In genomic region chr12:46818654-46819053, GRCh38 we compare ENCODE assay signal across 35 cellular contexts. TPM values are rescaled to one million over a fixed set of nuclear protein-coding genes. Genes with fewer than 3 reads are reported as not detected.
"Had no signal": no experiment of that assay in that cellular context is flagged by ENCODE, and none has a peak within 500 bp of the region (broad histone marks: within the 10 kb centered on the region; RNA-seq: fewer than 3 reads in every experiment).

No MANE protein-coding gene starts in this region.

- H3K36me3 ChIP-seq: brain microvascular endothelial cell, esophagus squamous epithelium, gastroesophageal sphincter, heart right ventricle, WERI-Rb-1 had no signal

- H3K4me3 ChIP-seq: esophagus squamous epithelium, gastroesophageal sphincter, heart right ventricle had no signal

- H3K27me3 ChIP-seq: brain microvascular endothelial cell, esophagus squamous epithelium had no signal

- H3K9me3 ChIP-seq: esophagus squamous epithelium, gastroesophageal sphincter had no signal

- ATAC-seq: activated CD4-positive, CD25-positive, alpha-beta regulatory T cell treated with anti-CD3 and anti-CD28 coated beads, Interleukin-2, amount 50 U/mL, for 24 hours; activated CD8-positive, alpha-beta T cell treated with anti-CD3 and anti-CD28 coated beads for 36 hours; activated naive CD8-positive, alpha-beta T cell treated with anti-CD3 and anti-CD28 coated beads, Interleukin-2, amount 50 U/mL, for 24 hours; activated T-cell treated with anti-CD3 and anti-CD28 coated beads, Interleukin-2, amount 50 U/mL, for 4 hours; activated T-helper 17 cell treated with anti-CD3 and anti-CD28 coated beads, Interleukin-2, amount 50 U/mL, for 72 hours; gastroesophageal sphincter; heart right ventricle; T-helper 17 cell had no signal

- DNase-seq: activated B cell treated with CpG ODN at 0.5 μM for 24 hours; activated CD4-positive, alpha-beta T cell treated with anti-CD3 and anti-CD28 coated beads for 48 hours; activated CD4-positive, alpha-beta T cell treated with anti-CD3 and anti-CD28 coated beads, Interleukin-2, amount 50 U/mL, for 1 hour; activated CD4-positive, alpha-beta T cell treated with anti-CD3 and anti-CD28 coated beads, Interleukin-2, amount 50 U/mL, for 48 hours; activated CD8-positive, alpha-beta memory T cell treated with anti-CD3 and anti-CD28 coated beads for 24 hours; activated CD8-positive, alpha-beta T cell treated with anti-CD3 and anti-CD28 coated beads for 36 hours; activated effector memory CD4-positive, alpha-beta T cell treated with Interleukin-2 at 50 U/mL for 16 hours; activated gamma-delta T cell treated with Interleukin-2 at 50 U/mL for 16 hours; activated naive CD4-positive, alpha-beta T cell treated with Interleukin-2 at 50 U/mL for 16 hours; activated naive CD8-positive, alpha-beta T cell treated with anti-CD3 and anti-CD28 coated beads for 36 hours; activated naive CD8-positive, alpha-beta T cell treated with anti-CD3 and anti-CD28 coated beads, Interleukin-2, amount 50 U/mL, for 24 hours; activated T-cell treated with anti-CD3 and anti-CD28 coated beads, Interleukin-2, amount 50 U/mL, for 4 hours; amniotic stem cell; anterior cingulate cortex; brain microvascular endothelial cell; caudate nucleus; cortex of kidney; dermis blood vessel endothelial cell; effector CD8-positive, alpha-beta T cell; esophagus squamous epithelium; foreskin melanocyte; heart right ventricle; T-helper 1 cell; T-helper 17 cell; T1000; WERI-Rb-1 had no signal

- FAIRE-seq: astrocyte, colon, endometrium, endothelial cell of umbilical vein had no signal

- H3K27ac ChIP-seq: brain microvascular endothelial cell, epithelial cell of prostate, esophagus squamous epithelium, gastroesophageal sphincter, heart right ventricle, WERI-Rb-1 had no signal

- H3K4me1 ChIP-seq: gastroesophageal sphincter, heart right ventricle had no signal

RNA-seq across cellular contexts. Expression of gene SLC38A4, which starts 7.1 kb away (rescaled TPM):
- total RNA-seq: activated B cell treated with CpG ODN at 0.5 μM for 24 hours; activated CD8-positive, alpha-beta T cell treated with anti-CD3 and anti-CD28 coated beads for 36 hours; activated naive CD8-positive, alpha-beta T cell treated with anti-CD3 and anti-CD28 coated beads for 36 hours; glomerular endothelial cell; T-helper 17 cell had no signal
